In genomic region chr7:142960955-142961512, GRCh38 we compare ENCODE assay signal across 19 cellular contexts. TPM values are rescaled to one million over a fixed set of nuclear protein-coding genes. Genes with fewer than 3 reads are reported as not detected.
DNase-seq lines count a peak whose midpoint lies in the region; TF ChIP-seq lines count a peak whose summit lies in the region.
"Had no signal": no experiment of that assay in that cellular context is flagged by ENCODE, and none has a peak within 500 bp of the region (broad histone marks: within the 10 kb centered on the region; RNA-seq: fewer than 3 reads in every experiment).

No MANE protein-coding gene starts in this region.

- H3K9me3 Mint-ChIP-seq in endodermal cell: peaks cover 5% of the 10 kb centered on the region

- no peaks in the 10 kb centered on the region for H3K27me3 ChIP-seq in endodermal cell (ENCODE audit: control insufficient read depth, insufficient read depth, low read length, poor library complexity, severe bottlenecking)
- H3K27me3 ChIP-seq: BE2C, upper lobe of left lung had no signal

- peaks cover 12% of the 10 kb centered on the region for H3K4me1 ChIP-seq in endodermal cell (ENCODE audit: control insufficient read depth, insufficient read depth, low read length)
- H3K4me1 ChIP-seq: BE2C, upper lobe of left lung had no signal

- peak; percentile 6 for TF ChIP-seq CTCF in GM10248 (IDR thresholded peaks at IDR 0.05; ENCODE audit: control extremely low read depth, extremely low read depth, low read depth, missing control alignments)
- TF ChIP-seq CTCF in NB4 (IDR thresholded peaks at IDR 0.05; ENCODE audit: low read depth, low read length): peak; percentile 49
- peak; percentile 65 for TF ChIP-seq CTCF in endodermal cell (conservative IDR thresholded peaks at IDR 0.05)

- H3K4me3 ChIP-seq in NB4 (ENCODE audit: low read depth, low read length) (no peak overlapping the region), endodermal cell (ENCODE audit: low read length) (peak overlapping the region; percentile 73)
- H3K4me3 ChIP-seq: upper lobe of left lung had no signal

- no peak overlapping the region for H3K27ac ChIP-seq in endodermal cell (ENCODE audit: low read depth, low read length)
- H3K27ac ChIP-seq: upper lobe of left lung had no signal

- CTCF ChIA-PET in GM10248 (lab: Yijun Ruan, JAX): interaction anchor here (0.7 to 1.9 kb wide), 4 partner anchors 19 to 329 kb away, joined by 3 to 4 read pairs (median 4); no protein-coding TSS in a partner anchor

- H3K4me1 Mint-ChIP-seq in endodermal cell: peaks cover 84% of the 10 kb centered on the region
- H3K4me1 Mint-ChIP-seq: naive B cell had no signal

- no peak for TF ChIP-seq POLR2A in NB4 (IDR thresholded peaks at IDR 0.05; ENCODE audit: extremely low read depth, insufficient read length)

- DNase-seq in ACHN (peak; percentile 18), GM10248 (ENCODE audit: extremely low spot score) (no peak), NB4 (ENCODE audit: low read depth) (no peak), endodermal cell (no peak), dermis blood vessel endothelial cell (no peak), NCI-H2196 (lab: John Stamatoyannopoulos, UW; ENCODE audit: unreplicated experiment) (no peak), glomerular visceral epithelial cell (ENCODE audit: extremely low spot score) (no peak), GDM1 (lab: John Stamatoyannopoulos, UW) (no peak)
- DNase-seq: activated naive CD4-positive, alpha-beta T cell treated with anti-CD3 and anti-CD28 coated beads for 36 hours; BE2C; left cardiac atrium; naive B cell; NCI-H1436; NCI-H510A; stimulated activated CD4-positive, alpha-beta T cell treated with anti-CD3 and anti-CD28 coated beads, Interleukin-2, amount 100 ng/mL, for 24 hours had no signal

- H3K9ac ChIP-seq in endodermal cell (ENCODE audit: extremely low read depth, low read length, poor library complexity, severe bottlenecking): no peak overlapping the region

- POLR2A ChIA-PET in GM10248 (lab: Yijun Ruan, JAX): no interaction called here

- peak overlapping the region; percentile 70 for H3K4me3 Mint-ChIP-seq in endodermal cell
- H3K4me3 Mint-ChIP-seq: activated naive CD4-positive, alpha-beta T cell treated with anti-CD3 and anti-CD28 coated beads for 36 hours; naive B cell had no signal

- H3K27me3 Mint-ChIP-seq in endodermal cell (ENCODE audit: insufficient read depth): no peaks in the 10 kb centered on the region

- in situ Hi-C loops in ACHN (cut with HindIII; ENCODE audit: low pct_ligation_motif_present, low pct_unique_long_range_greater_than_20kb, low sequenced_read_pairs): no loop called here

- no peaks in the 10 kb centered on the region for H3K9me3 ChIP-seq in endodermal cell (ENCODE audit: control insufficient read depth, low read length)
- H3K9me3 ChIP-seq: BE2C, upper lobe of left lung had no signal

- 73 to 89% methylated on average over 5 of the region's 5 CpGs for WGBS in endodermal cell (ENCODE audit: insufficient coverage in 1 of 2, insufficient read length in 1 of 2), 2 experiments

- no peaks in the 10 kb centered on the region for H3K36me3 ChIP-seq in endodermal cell (ENCODE audit: control insufficient read depth, insufficient read depth, low read length)
- H3K36me3 ChIP-seq: BE2C, upper lobe of left lung had no signal

- H3K27ac Mint-ChIP-seq in endodermal cell: peak overlapping the region; percentile 53
- H3K27ac Mint-ChIP-seq: activated naive CD4-positive, alpha-beta T cell treated with anti-CD3 and anti-CD28 coated beads for 36 hours had no signal

- peaks cover 36% of the 10 kb centered on the region for H3K36me3 Mint-ChIP-seq in endodermal cell (ENCODE audit: low read depth)

RNA-seq across cellular contexts. Expression of gene KEL, which starts 1.1 kb away (rescaled TPM):
- total RNA-seq in endodermal cell (10 to 100 TPM; 79.4 to 86.0 TPM), dermis blood vessel endothelial cell (not detected in 2 replicates)
- 8.0 TPM for polyA plus RNA-seq in endodermal cell (2013, experiment 1 of 2)
- polyA plus RNA-seq in endodermal cell (2013, experiment 2 of 2): 7.0 TPM
- total RNA-seq: pulmonary artery endothelial cell had no signal

RNA-seq across cellular contexts. Expression of gene LLCFC1, which starts 21.8 kb away (rescaled TPM):
- not detected for total RNA-seq in endodermal cell
- not detected for polyA plus RNA-seq in endodermal cell (2013, experiment 1 of 2)
- not detected for polyA plus RNA-seq in endodermal cell (2013, experiment 2 of 2)
- not detected in 2 replicates for total RNA-seq in dermis blood vessel endothelial cell
- total RNA-seq: activated naive CD4-positive, alpha-beta T cell treated with anti-CD3 and anti-CD28 coated beads for 36 hours; cardiac septum; left cardiac atrium; pulmonary artery endothelial cell; Right ventricle myocardium inferior; upper lobe of left lung had no signal

RNA-seq across cellular contexts. Expression of gene TRPV5, which starts 27.5 kb away (rescaled TPM):
- under 1 TPM; 0.15 to 0.22 TPM for total RNA-seq in endodermal cell
- not detected for polyA plus RNA-seq in endodermal cell (2013, experiment 1 of 2)
- polyA plus RNA-seq in endodermal cell (2013, experiment 2 of 2): not detected
- total RNA-seq in dermis blood vessel endothelial cell: not detected in 2 replicates
- total RNA-seq: activated naive CD4-positive, alpha-beta T cell treated with anti-CD3 and anti-CD28 coated beads for 36 hours; cardiac septum; left cardiac atrium; pulmonary artery endothelial cell; Right ventricle myocardium inferior; upper lobe of left lung had no signal

Comparison
In these comparisons a context has a peak if more than half of its experiments do, and no peak if none do; other contexts are left out.
1. CTCF ChIP-seq: peak in every context shown above with its lines; median percentile 65 in endodermal cell; 49 in NB4; 6 in GM10248.
2. RNA of gene KEL, which starts 1.1 kb away (total RNA-seq): 79.4 to 86.0 TPM in endodermal cell; not detected in dermis blood vessel endothelial cell; every median in the first group is over 10 times any median in the second.